ENCODE assay signal across 1 cellular context in the genomic region with DNA sequence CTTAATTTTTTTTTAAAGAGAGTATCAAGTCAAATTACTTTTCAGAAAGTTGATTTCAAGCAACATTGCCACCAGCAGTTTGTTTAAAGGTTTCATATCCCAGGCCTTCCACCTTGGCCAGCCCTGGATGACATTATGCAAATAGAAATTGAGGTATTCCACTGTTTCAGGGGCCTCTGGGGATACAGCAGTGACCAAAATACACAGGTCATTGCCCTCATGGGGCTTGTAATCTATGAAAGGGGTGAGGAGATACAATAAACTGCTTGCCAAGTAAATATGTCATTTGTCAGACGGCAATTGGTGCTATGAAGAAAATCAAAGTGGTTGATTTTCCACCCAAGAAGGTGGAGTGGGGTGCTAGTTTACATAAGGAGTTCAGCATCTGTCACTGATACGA.
TF ChIP-seq lines count a peak whose summit lies in the region.

No MANE protein-coding gene starts in this region.

TF ChIP-seq in HEK293, 187 proteins besides CTCF, POLR2A, EP300 and RAD21 (continued from another document):
- TF ChIP-seq, protein P1, sequence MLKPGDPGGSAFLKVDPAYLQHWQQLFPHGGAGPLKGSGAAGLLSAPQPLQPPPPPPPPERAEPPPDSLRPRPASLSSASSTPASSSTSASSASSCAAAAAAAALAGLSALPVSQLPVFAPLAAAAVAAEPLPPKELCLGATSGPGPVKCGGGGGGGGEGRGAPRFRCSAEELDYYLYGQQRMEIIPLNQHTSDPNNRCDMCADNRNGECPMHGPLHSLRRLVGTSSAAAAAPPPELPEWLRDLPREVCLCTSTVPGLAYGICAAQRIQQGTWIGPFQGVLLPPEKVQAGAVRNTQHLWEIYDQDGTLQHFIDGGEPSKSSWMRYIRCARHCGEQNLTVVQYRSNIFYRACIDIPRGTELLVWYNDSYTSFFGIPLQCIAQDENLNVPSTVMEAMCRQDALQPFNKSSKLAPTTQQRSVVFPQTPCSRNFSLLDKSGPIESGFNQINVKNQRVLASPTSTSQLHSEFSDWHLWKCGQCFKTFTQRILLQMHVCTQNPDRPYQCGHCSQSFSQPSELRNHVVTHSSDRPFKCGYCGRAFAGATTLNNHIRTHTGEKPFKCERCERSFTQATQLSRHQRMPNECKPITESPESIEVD (tag by site-specific recombination; IDR thresholded peaks at IDR 0.05) = peak; percentile 67
- TF ChIP-seq ZNF157 (tag by site-specific recombination; IDR thresholded peaks at IDR 0.05) (no peak), ZNF621 (tag by site-specific recombination; IDR thresholded peaks at IDR 0.05) (no peak), ZNF416 (tag by site-specific recombination; IDR thresholded peaks at IDR 0.05) (no peak), ZNF596 (tag by site-specific recombination; IDR thresholded peaks at IDR 0.05) (no peak), ZXDB (tag by site-specific recombination; IDR thresholded peaks at IDR 0.05) (no peak)
- TF ChIP-seq, protein P2, sequence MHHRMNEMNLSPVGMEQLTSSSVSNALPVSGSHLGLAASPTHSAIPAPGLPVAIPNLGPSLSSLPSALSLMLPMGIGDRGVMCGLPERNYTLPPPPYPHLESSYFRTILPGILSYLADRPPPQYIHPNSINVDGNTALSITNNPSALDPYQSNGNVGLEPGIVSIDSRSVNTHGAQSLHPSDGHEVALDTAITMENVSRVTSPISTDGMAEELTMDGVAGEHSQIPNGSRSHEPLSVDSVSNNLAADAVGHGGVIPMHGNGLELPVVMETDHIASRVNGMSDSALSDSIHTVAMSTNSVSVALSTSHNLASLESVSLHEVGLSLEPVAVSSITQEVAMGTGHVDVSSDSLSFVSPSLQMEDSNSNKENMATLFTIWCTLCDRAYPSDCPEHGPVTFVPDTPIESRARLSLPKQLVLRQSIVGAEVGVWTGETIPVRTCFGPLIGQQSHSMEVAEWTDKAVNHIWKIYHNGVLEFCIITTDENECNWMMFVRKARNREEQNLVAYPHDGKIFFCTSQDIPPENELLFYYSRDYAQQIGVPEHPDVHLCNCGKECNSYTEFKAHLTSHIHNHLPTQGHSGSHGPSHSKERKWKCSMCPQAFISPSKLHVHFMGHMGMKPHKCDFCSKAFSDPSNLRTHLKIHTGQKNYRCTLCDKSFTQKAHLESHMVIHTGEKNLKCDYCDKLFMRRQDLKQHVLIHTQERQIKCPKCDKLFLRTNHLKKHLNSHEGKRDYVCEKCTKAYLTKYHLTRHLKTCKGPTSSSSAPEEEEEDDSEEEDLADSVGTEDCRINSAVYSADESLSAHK (tag by site-specific recombination; IDR thresholded peaks at IDR 0.05) = no peak
- TF ChIP-seq, protein P3, sequence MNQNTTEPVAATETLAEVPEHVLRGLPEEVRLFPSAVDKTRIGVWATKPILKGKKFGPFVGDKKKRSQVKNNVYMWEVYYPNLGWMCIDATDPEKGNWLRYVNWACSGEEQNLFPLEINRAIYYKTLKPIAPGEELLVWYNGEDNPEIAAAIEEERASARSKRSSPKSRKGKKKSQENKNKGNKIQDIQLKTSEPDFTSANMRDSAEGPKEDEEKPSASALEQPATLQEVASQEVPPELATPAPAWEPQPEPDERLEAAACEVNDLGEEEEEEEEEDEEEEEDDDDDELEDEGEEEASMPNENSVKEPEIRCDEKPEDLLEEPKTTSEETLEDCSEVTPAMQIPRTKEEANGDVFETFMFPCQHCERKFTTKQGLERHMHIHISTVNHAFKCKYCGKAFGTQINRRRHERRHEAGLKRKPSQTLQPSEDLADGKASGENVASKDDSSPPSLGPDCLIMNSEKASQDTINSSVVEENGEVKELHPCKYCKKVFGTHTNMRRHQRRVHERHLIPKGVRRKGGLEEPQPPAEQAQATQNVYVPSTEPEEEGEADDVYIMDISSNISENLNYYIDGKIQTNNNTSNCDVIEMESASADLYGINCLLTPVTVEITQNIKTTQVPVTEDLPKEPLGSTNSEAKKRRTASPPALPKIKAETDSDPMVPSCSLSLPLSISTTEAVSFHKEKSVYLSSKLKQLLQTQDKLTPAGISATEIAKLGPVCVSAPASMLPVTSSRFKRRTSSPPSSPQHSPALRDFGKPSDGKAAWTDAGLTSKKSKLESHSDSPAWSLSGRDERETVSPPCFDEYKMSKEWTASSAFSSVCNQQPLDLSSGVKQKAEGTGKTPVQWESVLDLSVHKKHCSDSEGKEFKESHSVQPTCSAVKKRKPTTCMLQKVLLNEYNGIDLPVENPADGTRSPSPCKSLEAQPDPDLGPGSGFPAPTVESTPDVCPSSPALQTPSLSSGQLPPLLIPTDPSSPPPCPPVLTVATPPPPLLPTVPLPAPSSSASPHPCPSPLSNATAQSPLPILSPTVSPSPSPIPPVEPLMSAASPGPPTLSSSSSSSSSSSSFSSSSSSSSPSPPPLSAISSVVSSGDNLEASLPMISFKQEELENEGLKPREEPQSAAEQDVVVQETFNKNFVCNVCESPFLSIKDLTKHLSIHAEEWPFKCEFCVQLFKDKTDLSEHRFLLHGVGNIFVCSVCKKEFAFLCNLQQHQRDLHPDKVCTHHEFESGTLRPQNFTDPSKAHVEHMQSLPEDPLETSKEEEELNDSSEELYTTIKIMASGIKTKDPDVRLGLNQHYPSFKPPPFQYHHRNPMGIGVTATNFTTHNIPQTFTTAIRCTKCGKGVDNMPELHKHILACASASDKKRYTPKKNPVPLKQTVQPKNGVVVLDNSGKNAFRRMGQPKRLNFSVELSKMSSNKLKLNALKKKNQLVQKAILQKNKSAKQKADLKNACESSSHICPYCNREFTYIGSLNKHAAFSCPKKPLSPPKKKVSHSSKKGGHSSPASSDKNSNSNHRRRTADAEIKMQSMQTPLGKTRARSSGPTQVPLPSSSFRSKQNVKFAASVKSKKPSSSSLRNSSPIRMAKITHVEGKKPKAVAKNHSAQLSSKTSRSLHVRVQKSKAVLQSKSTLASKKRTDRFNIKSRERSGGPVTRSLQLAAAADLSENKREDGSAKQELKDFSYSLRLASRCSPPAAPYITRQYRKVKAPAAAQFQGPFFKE (tag by site-specific recombination; IDR thresholded peaks at IDR 0.05; ENCODE audit: borderline replicate concordance) = no peak
